Comparison of ENCODE assay signal across 18 cellular contexts in the genomic region with DNA sequence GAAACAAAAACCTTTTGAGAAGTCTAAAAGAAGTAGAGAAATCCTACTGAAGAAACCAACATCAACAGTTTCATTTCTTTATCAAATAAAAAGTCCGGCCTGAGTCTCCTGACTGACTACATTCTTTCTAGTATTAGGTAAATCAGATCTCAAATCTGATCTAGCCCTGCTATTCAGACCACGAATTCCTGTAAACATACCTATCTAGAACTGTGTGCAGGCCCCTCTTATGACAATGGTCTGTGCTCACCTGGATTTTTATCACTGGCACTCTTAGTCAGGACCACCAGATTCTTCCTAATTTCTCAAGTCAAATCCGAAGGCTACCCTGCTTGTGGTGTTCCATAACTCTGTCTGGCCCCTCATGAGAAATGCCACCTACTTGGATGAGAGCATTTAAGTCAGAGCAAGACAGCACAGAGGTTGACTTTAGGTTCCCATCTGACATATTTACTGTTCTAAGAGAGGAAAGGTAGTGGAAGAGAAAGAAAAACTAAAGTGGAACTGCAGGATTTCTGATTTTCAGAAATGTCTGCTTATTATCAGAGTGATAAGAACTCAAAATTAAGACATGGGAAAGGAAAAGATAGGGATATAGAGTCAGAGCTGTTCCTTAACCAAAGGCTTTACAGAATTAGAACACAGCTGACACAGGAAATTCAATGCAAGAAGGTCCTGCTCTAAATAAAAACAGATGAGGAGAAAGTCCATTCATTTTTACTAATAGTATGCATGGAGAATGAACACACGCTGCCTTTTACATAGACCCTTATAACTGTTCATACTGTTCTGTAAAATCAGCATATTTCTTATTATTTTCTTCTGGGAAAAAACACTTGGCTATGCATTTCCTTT. TPM values are rescaled to one million over a fixed set of nuclear protein-coding genes. Genes with fewer than 3 reads are reported as not detected.
DNase-seq lines count a peak whose midpoint lies in the region; ATAC-seq and TF ChIP-seq lines count a peak whose summit lies in the region.
"Had no signal": no experiment of that assay in that cellular context is flagged by ENCODE, and none has a peak within 500 bp of the region (broad histone marks: within the 10 kb centered on the region; RNA-seq: fewer than 3 reads in every experiment).

No MANE protein-coding gene starts in this region.

- no peaks in the 10 kb centered on the region for H3K36me3 Mint-ChIP-seq in osteocyte (ENCODE audit: unreplicated experiment)
- H3K36me3 Mint-ChIP-seq in activated T-cell treated with anti-CD3 and anti-CD28 coated beads, Interleukin-2, amount 50 U/mL, for 24 hours (ENCODE audit: low read depth): no peaks in the 10 kb centered on the region

- H3K9me3 Mint-ChIP-seq in osteocyte (ENCODE audit: unreplicated experiment): no peaks in the 10 kb centered on the region
- H3K9me3 Mint-ChIP-seq in activated T-cell treated with anti-CD3 and anti-CD28 coated beads, Interleukin-2, amount 50 U/mL, for 24 hours: no peaks in the 10 kb centered on the region
- peaks cover 0 to 6% of the 10 kb centered on the region in 2 donors for H3K9me3 Mint-ChIP-seq in stimulated activated naive CD8-positive, alpha-beta T cell treated with anti-CD3 and anti-CD28 coated beads, Interleukin-15, amount 100 ng/mL, for 72 hours
- H3K9me3 Mint-ChIP-seq: activated CD4-positive, alpha-beta T cell treated with anti-CD3 and anti-CD28 coated beads, Interleukin-2, amount 10 ng/mL, durations not matched to agents 7 days and 5 days had no signal

- 72 to 73% methylated on average over 4 of the region's 4 CpGs for WGBS in GM23248 (ENCODE audit: low coverage in 1 of 2, low lambda C conversion rate in 2 of 2, missing lambda C conversion rate in 2 of 2), 2 experiments

- POLR2A ChIA-PET in PC-9 (lab: Charles Lee; ENCODE audit: unreplicated experiment): no interaction called here

- H3K4me3 Mint-ChIP-seq in osteocyte (ENCODE audit: unreplicated experiment): no peak overlapping the region
- H3K4me3 Mint-ChIP-seq in activated T-cell treated with anti-CD3 and anti-CD28 coated beads, Interleukin-2, amount 50 U/mL, for 24 hours: no peak overlapping the region
- no peak overlapping the region for H3K4me3 Mint-ChIP-seq in stimulated activated naive CD8-positive, alpha-beta T cell treated with anti-CD3 and anti-CD28 coated beads, Interleukin-15, amount 100 ng/mL, for 72 hours
- H3K4me3 Mint-ChIP-seq: activated CD4-positive, alpha-beta T cell treated with anti-CD3 and anti-CD28 coated beads, Interleukin-2, amount 10 ng/mL, durations not matched to agents 7 days and 5 days had no signal

- no peaks in the 10 kb centered on the region for H3K27me3 ChIP-seq in GM23248 (replicated peaks; ENCODE audit: insufficient read depth)
- no peaks in the 10 kb centered on the region for H3K27me3 ChIP-seq in PC-9 (ENCODE audit: insufficient read depth, low read depth)
- H3K27me3 ChIP-seq: MG63, thyroid gland had no signal

- no TSS peak for BruUV-seq in PC-9 (replicated peaks; lab: Mats Ljungman, UMichigan)

- intact Hi-C loops in PC-9 (cut with micrococcal nuclease; ENCODE audit: unreplicated experiment): loop anchor here (1.0 to 2.0 kb wide), 3 partner anchors 8 to 159 kb away; no protein-coding TSS in a partner anchor

- H3K79me2 ChIP-seq in GM23248 (ENCODE audit: insufficient read depth): peaks cover 71% of the 10 kb centered on the region
- H3K79me2 ChIP-seq in PC-9 (ENCODE audit: low read depth): no peaks in the 10 kb centered on the region

- H3K4me3 ChIP-seq in GM23248: no peak overlapping the region
- peak overlapping the region; percentile 35; the same call in 1 of the 2 replicates for H3K4me3 ChIP-seq in PC-9
- no peak overlapping the region for H3K4me3 ChIP-seq in fibroblast of the aortic adventitia (ENCODE audit: low read depth, low read length)
- H3K4me3 ChIP-seq: MG63, thyroid gland had no signal

- no peaks in the 10 kb centered on the region for H3K36me3 ChIP-seq in GM23248 (ENCODE audit: low read depth)
- H3K36me3 ChIP-seq in PC-9 (ENCODE audit: low read depth): no peaks in the 10 kb centered on the region
- H3K36me3 ChIP-seq: MG63, thyroid gland had no signal

- H3K27ac Mint-ChIP-seq in osteocyte (ENCODE audit: unreplicated experiment): peak overlapping the region; percentile 61
- no peak overlapping the region for H3K27ac Mint-ChIP-seq in activated T-cell treated with anti-CD3 and anti-CD28 coated beads, Interleukin-2, amount 50 U/mL, for 24 hours
- H3K27ac Mint-ChIP-seq in stimulated activated naive CD8-positive, alpha-beta T cell treated with anti-CD3 and anti-CD28 coated beads, Interleukin-15, amount 100 ng/mL, for 72 hours: no peak overlapping the region
- H3K27ac Mint-ChIP-seq: activated CD4-positive, alpha-beta T cell treated with anti-CD3 and anti-CD28 coated beads, Interleukin-2, amount 10 ng/mL, durations not matched to agents 7 days and 5 days had no signal

- H2AFZ ChIP-seq in GM23248 (0 out of 2 replicates have a peak overlapping the region, but pooled peaks have one; percentile 27), PC-9 (peak overlapping the region; percentile 75; the same call in 1 of the 2 replicates)

- peaks cover 24% of the 10 kb centered on the region for H3K4me1 Mint-ChIP-seq in osteocyte (ENCODE audit: unreplicated experiment)
- H3K4me1 Mint-ChIP-seq in activated T-cell treated with anti-CD3 and anti-CD28 coated beads, Interleukin-2, amount 50 U/mL, for 24 hours (ENCODE audit: low read depth): no peaks in the 10 kb centered on the region
- no peaks in the 10 kb centered on the region for H3K4me1 Mint-ChIP-seq in stimulated activated naive CD8-positive, alpha-beta T cell treated with anti-CD3 and anti-CD28 coated beads, Interleukin-15, amount 100 ng/mL, for 72 hours
- H3K4me1 Mint-ChIP-seq: activated CD4-positive, alpha-beta T cell treated with anti-CD3 and anti-CD28 coated beads, Interleukin-2, amount 10 ng/mL, durations not matched to agents 7 days and 5 days had no signal

- H3F3A ChIP-seq in GM23248 (ENCODE audit: insufficient read depth) (peaks cover 4% of the 10 kb centered on the region), PC-9 (ENCODE audit: insufficient read depth, low read depth) (peaks cover 14% of the 10 kb centered on the region; the same call in 1 of the 2 replicates)

- peak; percentile 15 for DNase-seq in GM23248
- peak; percentile 44 to 89 for DNase-seq in PC-9
- peak; percentile 20 for DNase-seq in fibroblast of the aortic adventitia (ENCODE audit: low read depth)
- DNase-seq in osteocyte (ENCODE audit: extremely low spot score, unreplicated experiment): no peak
- DNase-seq in activated T-cell treated with anti-CD3 and anti-CD28 coated beads, Interleukin-2, amount 50 U/mL, for 24 hours: no peak
- no peak for DNase-seq in stimulated activated CD4-positive, alpha-beta T cell treated with anti-CD3 and anti-CD28 coated beads, Interleukin-15, amount 100 ng/mL, for 24 hours
- DNase-seq in stimulated activated naive CD8-positive, alpha-beta T cell treated with anti-CD3 and anti-CD28 coated beads, Interleukin-15, amount 100 ng/mL, for 72 hours: no peak
- DNase-seq: activated CD4-positive, alpha-beta T cell treated with anti-CD3 and anti-CD28 coated beads, Interleukin-2, amount 10 ng/mL, durations not matched to agents 7 days and 5 days; amygdala; C1 segment of cervical spinal cord; dermis blood vessel endothelial cell; MG63; NCI-H2081 treated with DMSO at 0.1 percent for 48 hours; NCI-H748 treated with DMSO at 0.1 percent for 48 hours; RPMI8226; T-helper 9 cell; thyroid gland had no signal

- TF ChIP-seq CTCF in PC-9 (conservative IDR thresholded peaks at IDR 0.05) (no peak), fibroblast of the aortic adventitia (IDR thresholded peaks at IDR 0.05; ENCODE audit: insufficient read depth, low read length) (no peak), osteocyte (IDR thresholded peaks at IDR 0.05) (no peak)

- H3K4me1 ChIP-seq in GM23248 (ENCODE audit: insufficient read depth) (peaks cover 20% of the 10 kb centered on the region), PC-9 (replicated peaks; ENCODE audit: insufficient read depth) (peaks cover 29% of the 10 kb centered on the region)

- H3K9me3 ChIP-seq in GM23248 (ENCODE audit: low read depth) (no peaks in the 10 kb centered on the region), PC-9 (ENCODE audit: insufficient read depth, low read depth) (no peaks in the 10 kb centered on the region)
- H3K9me3 ChIP-seq: MG63, thyroid gland had no signal

- in situ Hi-C loops in GM23248 (cut with MboI): no loop called here

- H3K9me2 ChIP-seq in GM23248 (ENCODE audit: insufficient read depth) (no peaks in the 10 kb centered on the region), PC-9 (ENCODE audit: insufficient read depth) (no peaks in the 10 kb centered on the region)

- H3K4me2 ChIP-seq in GM23248 (ENCODE audit: unreplicated experiment) (peak overlapping the region; percentile 37), PC-9 (peak overlapping the region; percentile 72)

- H3K27ac ChIP-seq in GM23248: no peak overlapping the region
- H3K27ac ChIP-seq in PC-9: peak overlapping the region; percentile 77
- H3K27ac ChIP-seq: thyroid gland had no signal

- H4K20me1 ChIP-seq in GM23248 (ENCODE audit: insufficient read depth): no peaks in the 10 kb centered on the region
- no peaks in the 10 kb centered on the region for H4K20me1 ChIP-seq in PC-9 (ENCODE audit: insufficient read depth)

- no peak overlapping the region for H3K9ac ChIP-seq in GM23248

- no peak for ATAC-seq in GM21737 (IDR thresholded peaks at IDR 0.05; ENCODE audit: unreplicated experiment)
- no peak for ATAC-seq in stimulated activated naive CD8-positive, alpha-beta T cell treated with anti-CD3 and anti-CD28 coated beads, Interleukin-15, amount 100 ng/mL, for 72 hours

- no peaks in the 10 kb centered on the region for H3K27me3 Mint-ChIP-seq in osteocyte (ENCODE audit: unreplicated experiment)
- no peaks in the 10 kb centered on the region for H3K27me3 Mint-ChIP-seq in activated T-cell treated with anti-CD3 and anti-CD28 coated beads, Interleukin-2, amount 50 U/mL, for 24 hours
- peaks cover 6% of the 10 kb centered on the region for H3K27me3 Mint-ChIP-seq in stimulated activated naive CD8-positive, alpha-beta T cell treated with anti-CD3 and anti-CD28 coated beads, Interleukin-15, amount 100 ng/mL, for 72 hours

- CTCF ChIA-PET in PC-9 (lab: Charles Lee): no interaction called here

RNA-seq across cellular contexts. Expression of a gene that starts 56.5 kb away (rescaled TPM):
- 82.1 and 83.4 TPM in 2 replicates for total RNA-seq in GM23248 (2014; rRNA removed; shearing (Covaris generic))
- 11.6 and 13.8 TPM in 2 replicates for polyA plus RNA-seq in GM23248 (2016; fragmentation: Nextera tagmentation; extraction: Ambion mirVana)
- 6.5 and 13.5 TPM in 2 replicates for total RNA-seq in PC-9 (2021)
- total RNA-seq in fibroblast of the aortic adventitia (ENCODE audit: low replicate concordance): 39.1 and 112 TPM in 2 replicates
- total RNA-seq in osteocyte: 17.3 and 18.0 TPM in 2 replicates

Comparison
In these comparisons a context has a peak if more than half of its experiments do, and no peak if none do; other contexts are left out.
1. DNase-seq: peak in GM23248 (single experiment), PC-9 (2 of 2) and fibroblast of the aortic adventitia (single experiment); none in osteocyte (single experiment), activated T-cell treated with anti-CD3 and anti-CD28 coated beads, Interleukin-2, amount 50 U/mL, for 24 hours (single experiment), stimulated activated CD4-positive, alpha-beta T cell treated with anti-CD3 and anti-CD28 coated beads, Interleukin-15, amount 100 ng/mL, for 24 hours (single experiment) and stimulated activated naive CD8-positive, alpha-beta T cell treated with anti-CD3 and anti-CD28 coated beads, Interleukin-15, amount 100 ng/mL, for 72 hours (0 of 2).